Comparison of ENCODE assay signal across 26 cellular contexts in the genomic region with DNA sequence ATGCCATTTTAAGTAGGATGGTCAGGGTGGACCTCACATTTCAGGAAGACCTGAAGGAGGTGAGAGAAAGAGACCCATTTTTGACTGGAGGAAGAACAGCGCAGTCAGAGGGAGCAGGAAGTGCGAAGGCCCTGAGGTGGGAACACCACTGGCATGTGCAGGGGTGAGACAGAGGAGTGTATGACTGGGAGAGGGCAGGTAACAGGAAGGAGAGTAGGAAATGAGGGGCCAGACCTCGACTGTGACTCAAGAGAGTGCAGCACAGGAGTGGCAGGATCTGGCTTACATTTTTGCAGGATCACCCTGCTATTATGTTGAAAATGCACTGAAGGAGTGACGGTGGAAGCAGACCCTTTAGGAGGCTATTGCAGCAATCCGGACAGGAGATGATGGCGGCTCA.
"Had no signal": no experiment of that assay in that cellular context is flagged by ENCODE, and none has a peak within 500 bp of the region (broad histone marks: within the 10 kb centered on the region; RNA-seq: fewer than 3 reads in every experiment).

No MANE protein-coding gene starts in this region.

- ATAC-seq: left ventricle myocardium superior; sciatic nerve; stimulated activated memory B cell treated with anti-CD40 and anti-IgM and Interleukin-4, amounts not matched to agents 10 μg/mL and 1 μg/mL and 100 μg/mL, for 72 hours; T-helper 17 cell; upper lobe of right lung had no signal

- H3K9me3 Mint-ChIP-seq: activated CD4-positive, alpha-beta memory T cell treated with anti-CD3 and anti-CD28 coated beads for 36 hours; activated CD4-positive, alpha-beta T cell treated with anti-CD3 and anti-CD28 coated beads, Interleukin-2, amount 10 ng/mL, durations not matched to agents 24 days and 14 days; activated T-cell treated with anti-CD3 and anti-CD28 coated beads, Interleukin-2, amount 50 U/mL, for 24 hours; stimulated activated memory B cell treated with anti-CD40 and anti-IgM and Interleukin-4, amounts not matched to agents 10 μg/mL and 1 μg/mL and 100 μg/mL, for 72 hours had no signal

- H3K4me1 Mint-ChIP-seq: activated CD4-positive, alpha-beta T cell treated with anti-CD3 and anti-CD28 coated beads, Interleukin-2, amount 10 ng/mL, durations not matched to agents 24 days and 14 days; stimulated activated memory B cell treated with anti-CD40 and anti-IgM and Interleukin-4, amounts not matched to agents 10 μg/mL and 1 μg/mL and 100 μg/mL, for 72 hours; T-helper 17 cell had no signal

- H3K36me3 Mint-ChIP-seq: activated CD4-positive, alpha-beta memory T cell treated with anti-CD3 and anti-CD28 coated beads for 36 hours; stimulated activated memory B cell treated with anti-CD40 and anti-IgM and Interleukin-4, amounts not matched to agents 10 μg/mL and 1 μg/mL and 100 μg/mL, for 72 hours had no signal

- H3K27ac Mint-ChIP-seq: activated CD4-positive, alpha-beta memory T cell treated with anti-CD3 and anti-CD28 coated beads for 36 hours; activated CD4-positive, alpha-beta T cell treated with anti-CD3 and anti-CD28 coated beads, Interleukin-2, amount 10 ng/mL, durations not matched to agents 24 days and 14 days; activated T-cell treated with anti-CD3 and anti-CD28 coated beads, Interleukin-2, amount 50 U/mL, for 24 hours; nephron; progenitor cell of endocrine pancreas; stimulated activated memory B cell treated with anti-CD40 and anti-IgM and Interleukin-4, amounts not matched to agents 10 μg/mL and 1 μg/mL and 100 μg/mL, for 72 hours; T-helper 17 cell had no signal

- H3K4me1 ChIP-seq: thyroid gland, upper lobe of right lung had no signal

- H3K9ac ChIP-seq: SK-N-SH had no signal

- DNase-seq: activated CD4-positive, alpha-beta memory T cell treated with anti-CD3 and anti-CD28 coated beads for 36 hours; activated CD4-positive, alpha-beta T cell treated with anti-CD3 and anti-CD28 coated beads, Interleukin-2, amount 10 ng/mL, durations not matched to agents 24 days and 14 days; activated CD4-positive, CD25-positive, alpha-beta regulatory T cell treated with anti-CD3 and anti-CD28 coated beads, Interleukin-2, amount 50 U/mL, for 72 hours; activated CD8-positive, alpha-beta memory T cell treated with anti-CD3 and anti-CD28 coated beads, Interleukin-2, amount 50 U/mL, for 4 hours; activated gamma-delta T cell; activated naive CD4-positive, alpha-beta T cell treated with anti-CD3 and anti-CD28 coated beads, Interleukin-2, amount 50 U/mL, for 16 hours; activated T-cell treated with anti-CD3 and anti-CD28 coated beads, Interleukin-2, amount 50 U/mL, for 24 hours; amniotic stem cell; caudate nucleus; dermis blood vessel endothelial cell; effector CD8-positive, alpha-beta T cell; left ventricle myocardium superior; ovary; SK-N-SH; stimulated activated CD4-positive, alpha-beta T cell treated with anti-CD3 and anti-CD28 coated beads, Interleukin-4, amount 100 ng/mL, for 24 hours; stomach; T-helper 17 cell; thyroid gland; upper lobe of right lung had no signal

- H3K36me3 ChIP-seq: neutrophil, ovary, stomach, thyroid gland, upper lobe of right lung had no signal

- H3K9me3 ChIP-seq: neutrophil, ovary, SK-N-SH, stomach, thyroid gland, upper lobe of right lung had no signal

- H3K4me3 Mint-ChIP-seq: activated CD4-positive, alpha-beta memory T cell treated with anti-CD3 and anti-CD28 coated beads for 36 hours; activated CD4-positive, alpha-beta T cell treated with anti-CD3 and anti-CD28 coated beads, Interleukin-2, amount 10 ng/mL, durations not matched to agents 24 days and 14 days; activated T-cell treated with anti-CD3 and anti-CD28 coated beads, Interleukin-2, amount 50 U/mL, for 24 hours; nephron; stimulated activated memory B cell treated with anti-CD40 and anti-IgM and Interleukin-4, amounts not matched to agents 10 μg/mL and 1 μg/mL and 100 μg/mL, for 72 hours; T-helper 17 cell had no signal

- H3K4me3 ChIP-seq: ovary, skin epidermis, stomach, thyroid gland, upper lobe of right lung had no signal

- H3K4me2 ChIP-seq: SK-N-SH had no signal

- H3K27ac ChIP-seq: epithelial cell of prostate, neutrophil, ovary, skin epidermis, stomach, thyroid gland, upper lobe of right lung had no signal

- H3K27me3 ChIP-seq: neutrophil, ovary, stomach, thyroid gland, upper lobe of right lung had no signal

- H3K27me3 Mint-ChIP-seq: activated CD4-positive, alpha-beta memory T cell treated with anti-CD3 and anti-CD28 coated beads for 36 hours had no signal
